29 cellular contexts compared by ENCODE assay signal in genomic region chr9:15222313-15222712, GRCh38.
A peak's percentile ranks its signal among the peaks of the same experiment; 100 is the strongest.
DNase-seq lines count a peak whose midpoint lies in the region; ATAC-seq and TF ChIP-seq lines count a peak whose summit lies in the region.
"Had no signal": no experiment of that assay in that cellular context is flagged by ENCODE, and none has a peak within 500 bp of the region (broad histone marks: within the 10 kb centered on the region; RNA-seq: fewer than 3 reads in every experiment).

No MANE protein-coding gene starts in this region.

- no peak for TF ChIP-seq CTCF in foreskin fibroblast (IDR thresholded peaks at IDR 0.05; ENCODE audit: low read depth, low read length)

- no peak for DNase-seq in activated T-cell treated with anti-CD3 and anti-CD28 coated beads, Interleukin-2, amount 50 U/mL, for 4 hours
- DNase-seq in activated T-cell treated with anti-CD3 and anti-CD28 coated beads for 4 hours, result no peak
- peak; percentile 35 to 36 for DNase-seq in foreskin fibroblast
- no peak for DNase-seq in stimulated activated effector memory CD8-positive, alpha-beta T cell treated with anti-CD3 and anti-CD28 coated beads, Interleukin-12 subunit alpha, Interleukin-12 subunit beta, amount 100 ng/mL, for 72 hours (ENCODE audit: low spot score in 2 of 2)
- no peak for DNase-seq in DMS53 (lab: John Stamatoyannopoulos, UW)
- no peak for DNase-seq in NCI-H69 (lab: John Stamatoyannopoulos, UW)
- DNase-seq: activated CD4-positive, alpha-beta T cell treated with anti-CD3 and anti-CD28 coated beads, Interleukin-2, amount 50 U/mL, for 4 hours; activated CD8-positive, alpha-beta memory T cell treated with anti-CD3 and anti-CD28 coated beads, Interleukin-2, amount 10 ng/mL, durations not matched to agents 7 days and 5 days; AML-193; CD4-positive, CD25-positive, alpha-beta regulatory T cell; colonic mucosa; effector CD8-positive, alpha-beta T cell; erythroblast; NCI-H1092; NCI-H1694 treated with DMSO at 0.1 percent for 48 hours; NCI-H446 treated with DMSO at 0.1 percent for 48 hours; ovary; small intestine; stimulated activated naive CD4-positive, alpha-beta T cell; T1000 had no signal

- peak; percentile 43 to 78 for ATAC-seq in activated T-cell treated with anti-CD3 and anti-CD28 coated beads, Interleukin-2, amount 50 U/mL, for 4 hours
- ATAC-seq in activated T-helper 17 cell treated with anti-CD3 and anti-CD28 coated beads, Interleukin-2, amount 50 U/mL, for 72 hours (replicated peaks), result peak; percentile 99
- peak; percentile 51 for ATAC-seq in stimulated activated effector memory CD8-positive, alpha-beta T cell treated with anti-CD3 and anti-CD28 coated beads, Interleukin-12 subunit alpha, Interleukin-12 subunit beta, amount 100 ng/mL, for 72 hours
- ATAC-seq in HG03045 (IDR thresholded peaks at IDR 0.05; ENCODE audit: unreplicated experiment), result no peak
- ATAC-seq: activated CD8-positive, alpha-beta memory T cell treated with anti-CD3 and anti-CD28 coated beads, Interleukin-2, amount 10 ng/mL, durations not matched to agents 7 days and 5 days; WTC11 had no signal

- H3K27me3 Mint-ChIP-seq in activated T-cell treated with anti-CD3 and anti-CD28 coated beads, Interleukin-2, amount 50 U/mL, for 4 hours (ENCODE audit: low read depth), result no peaks in the 10 kb centered on the region
- H3K27me3 Mint-ChIP-seq in activated T-helper 17 cell treated with anti-CD3 and anti-CD28 coated beads, Interleukin-2, amount 50 U/mL, for 72 hours, result no peaks in the 10 kb centered on the region
- H3K27me3 Mint-ChIP-seq: activated CD8-positive, alpha-beta memory T cell treated with anti-CD3 and anti-CD28 coated beads, Interleukin-2, amount 10 ng/mL, durations not matched to agents 7 days and 5 days; activated naive CD8-positive, alpha-beta T cell; CD4-positive, CD25-positive, alpha-beta regulatory T cell had no signal

- H3K36me3 Mint-ChIP-seq in activated T-cell treated with anti-CD3 and anti-CD28 coated beads, Interleukin-2, amount 50 U/mL, for 4 hours (ENCODE audit: insufficient read depth), result peaks cover 28% of the 10 kb centered on the region
- peaks cover 42% of the 10 kb centered on the region for H3K36me3 Mint-ChIP-seq in activated T-helper 17 cell treated with anti-CD3 and anti-CD28 coated beads, Interleukin-2, amount 50 U/mL, for 72 hours (ENCODE audit: low read depth)
- H3K36me3 Mint-ChIP-seq in stimulated activated effector memory CD8-positive, alpha-beta T cell treated with anti-CD3 and anti-CD28 coated beads, Interleukin-12 subunit alpha, Interleukin-12 subunit beta, amount 100 ng/mL, for 72 hours, result peaks cover 12% of the 10 kb centered on the region
- H3K36me3 Mint-ChIP-seq: WTC11 had no signal

- H3K27ac Mint-ChIP-seq in activated T-helper 17 cell treated with anti-CD3 and anti-CD28 coated beads, Interleukin-2, amount 50 U/mL, for 72 hours, result peak overlapping the region; percentile 34
- H3K27ac Mint-ChIP-seq in stimulated activated effector memory CD8-positive, alpha-beta T cell treated with anti-CD3 and anti-CD28 coated beads, Interleukin-12 subunit alpha, Interleukin-12 subunit beta, amount 100 ng/mL, for 72 hours, result no peak overlapping the region
- H3K27ac Mint-ChIP-seq: activated CD8-positive, alpha-beta memory T cell treated with anti-CD3 and anti-CD28 coated beads, Interleukin-2, amount 10 ng/mL, durations not matched to agents 7 days and 5 days; nephron; WTC11 had no signal

- H3K4me1 Mint-ChIP-seq in activated T-cell treated with anti-CD3 and anti-CD28 coated beads, Interleukin-2, amount 50 U/mL, for 4 hours (ENCODE audit: low read depth), result peaks cover 28% of the 10 kb centered on the region
- H3K4me1 Mint-ChIP-seq in activated T-helper 17 cell treated with anti-CD3 and anti-CD28 coated beads, Interleukin-2, amount 50 U/mL, for 72 hours, result peaks cover 23% of the 10 kb centered on the region
- peaks cover 26% of the 10 kb centered on the region for H3K4me1 Mint-ChIP-seq in stimulated activated effector memory CD8-positive, alpha-beta T cell treated with anti-CD3 and anti-CD28 coated beads, Interleukin-12 subunit alpha, Interleukin-12 subunit beta, amount 100 ng/mL, for 72 hours
- H3K4me1 Mint-ChIP-seq: activated CD8-positive, alpha-beta memory T cell treated with anti-CD3 and anti-CD28 coated beads, Interleukin-2, amount 10 ng/mL, durations not matched to agents 7 days and 5 days; nephron had no signal

- no peak overlapping the region for H3K4me3 Mint-ChIP-seq in activated T-cell treated with anti-CD3 and anti-CD28 coated beads, Interleukin-2, amount 50 U/mL, for 4 hours
- no peak overlapping the region for H3K4me3 Mint-ChIP-seq in activated T-helper 17 cell treated with anti-CD3 and anti-CD28 coated beads, Interleukin-2, amount 50 U/mL, for 72 hours
- no peak overlapping the region for H3K4me3 Mint-ChIP-seq in stimulated activated effector memory CD8-positive, alpha-beta T cell treated with anti-CD3 and anti-CD28 coated beads, Interleukin-12 subunit alpha, Interleukin-12 subunit beta, amount 100 ng/mL, for 72 hours
- H3K4me3 Mint-ChIP-seq: activated CD8-positive, alpha-beta memory T cell treated with anti-CD3 and anti-CD28 coated beads, Interleukin-2, amount 10 ng/mL, durations not matched to agents 7 days and 5 days; activated naive CD8-positive, alpha-beta T cell; CD4-positive, CD25-positive, alpha-beta regulatory T cell; nephron; WTC11 had no signal

- H3K4me3 ChIP-seq in foreskin fibroblast (ENCODE audit: low read depth in 1 of 2, low read length in 2 of 2), result no peak overlapping the region
- H3K4me3 ChIP-seq: ascending aorta, colonic mucosa, ovary, SJSA1, thoracic aorta, vagina had no signal

- H3K9me3 Mint-ChIP-seq in activated T-cell treated with anti-CD3 and anti-CD28 coated beads, Interleukin-2, amount 50 U/mL, for 4 hours, result no peaks in the 10 kb centered on the region
- H3K9me3 Mint-ChIP-seq in activated T-helper 17 cell treated with anti-CD3 and anti-CD28 coated beads, Interleukin-2, amount 50 U/mL, for 72 hours, result peaks cover 3% of the 10 kb centered on the region
- no peaks in the 10 kb centered on the region for H3K9me3 Mint-ChIP-seq in stimulated activated effector memory CD8-positive, alpha-beta T cell treated with anti-CD3 and anti-CD28 coated beads, Interleukin-12 subunit alpha, Interleukin-12 subunit beta, amount 100 ng/mL, for 72 hours
- H3K9me3 Mint-ChIP-seq: CD4-positive, CD25-positive, alpha-beta regulatory T cell; nephron; WTC11 had no signal

Comparison
In these comparisons a context has a peak if more than half of its experiments do, and no peak if none do; other contexts are left out.
1. DNase-seq: peak in foreskin fibroblast (2 of 2); none in activated T-cell treated with anti-CD3 and anti-CD28 coated beads, Interleukin-2, amount 50 U/mL, for 4 hours (single experiment), activated T-cell treated with anti-CD3 and anti-CD28 coated beads for 4 hours (single experiment), stimulated activated effector memory CD8-positive, alpha-beta T cell treated with anti-CD3 and anti-CD28 coated beads, Interleukin-12 subunit alpha, Interleukin-12 subunit beta, amount 100 ng/mL, for 72 hours (0 of 2), DMS53 (single experiment) and NCI-H69 (single experiment).